Comparison of ENCODE assay signal across 9 cellular contexts in the genomic region with DNA sequence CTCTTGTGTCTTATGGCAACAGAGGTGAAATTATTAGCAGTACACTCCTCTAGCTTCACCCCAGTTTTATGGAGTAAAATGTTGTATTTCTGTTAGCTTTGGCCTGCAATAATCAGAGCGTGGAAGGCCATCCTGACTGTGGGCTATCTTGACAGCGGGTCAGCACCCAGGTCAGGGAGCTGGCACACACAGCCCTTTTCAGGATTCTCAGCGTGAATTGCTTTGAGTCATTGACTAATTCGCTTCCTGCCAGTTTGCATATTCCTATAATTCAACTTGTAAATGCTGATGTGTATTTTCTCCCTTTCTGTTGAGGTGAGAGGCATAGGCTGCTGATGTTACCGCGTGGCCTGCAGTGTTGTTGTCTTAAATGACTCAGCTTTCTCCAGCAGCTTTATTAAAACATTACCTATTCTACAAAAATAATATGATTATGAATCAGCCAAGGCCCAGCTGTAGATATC.
DNase-seq lines count a peak whose midpoint lies in the region; ATAC-seq, FAIRE-seq and TF ChIP-seq lines count a peak whose summit lies in the region.
"Had no signal": no experiment of that assay in that cellular context is flagged by ENCODE, and none has a peak within 500 bp of the region (broad histone marks: within the 10 kb centered on the region; RNA-seq: fewer than 3 reads in every experiment).

No MANE protein-coding gene starts in this region.

- no peak for TF ChIP-seq POLR2A in heart left ventricle (IDR thresholded peaks at IDR 0.05)

- H4K20me1 ChIP-seq in OCI-LY7 (ENCODE audit: insufficient read depth, low read length): no peaks in the 10 kb centered on the region

- H3K9me3 ChIP-seq in heart left ventricle (no peaks in the 10 kb centered on the region), upper lobe of right lung (no peaks in the 10 kb centered on the region), OCI-LY7 (ENCODE audit: low read length) (no peaks in the 10 kb centered on the region)
- H3K9me3 ChIP-seq: neutrophil had no signal

- no peak for TF ChIP-seq CTCF in heart left ventricle (IDR thresholded peaks at IDR 0.05)
- no peak for TF ChIP-seq CTCF in activated B cell treated with CpG ODN at 0.5 μM for 24 hours (IDR thresholded peaks at IDR 0.05)
- TF ChIP-seq CTCF in upper lobe of right lung (IDR thresholded peaks at IDR 0.05): no peak
- TF ChIP-seq CTCF in OCI-LY7 (conservative IDR thresholded peaks at IDR 0.05; ENCODE audit: low read length): no peak

- peaks cover 26 to 100% (median 97%) of the 10 kb centered on the region in 12 donors for H3K4me1 ChIP-seq in heart left ventricle
- peaks cover 44% of the 10 kb centered on the region for H3K4me1 ChIP-seq in upper lobe of right lung
- H3K4me1 ChIP-seq in OCI-LY7 (ENCODE audit: insufficient read depth, low read length, poor library complexity, severe bottlenecking): peaks cover 16% of the 10 kb centered on the region

- H3K27me3 Mint-ChIP-seq in activated B cell treated with CpG ODN at 0.5 μM for 24 hours: no peaks in the 10 kb centered on the region

- POLR2A ChIA-PET in activated B cell treated with CpG ODN at 0.5 μM for 24 hours (lab: Charles Lee): no interaction called here
- POLR2A ChIA-PET in OCI-LY7 (lab: Charles Lee): interaction anchor here (1.2 to 1.4 kb wide), 3 partner anchors 9 to 20 kb away, joined by 4 to 5 read pairs (median 5); no protein-coding TSS in a partner anchor

- H3K4me1 Mint-ChIP-seq in activated B cell treated with CpG ODN at 0.5 μM for 24 hours: peaks cover 29% of the 10 kb centered on the region

- H3K27me3 ChIP-seq in heart left ventricle: no peaks in the 10 kb centered on the region
- H3K27me3 ChIP-seq in upper lobe of right lung: no peaks in the 10 kb centered on the region
- H3K27me3 ChIP-seq: neutrophil had no signal

- no peaks in the 10 kb centered on the region for H3K9me2 ChIP-seq in OCI-LY7 (ENCODE audit: insufficient read depth, low read length)

- peaks cover 0 to 70% (median 54%) of the 10 kb centered on the region in 9 donors for H3K36me3 ChIP-seq in heart left ventricle
- peaks cover 45% of the 10 kb centered on the region for H3K36me3 ChIP-seq in upper lobe of right lung
- peaks cover 60% of the 10 kb centered on the region for H3K36me3 ChIP-seq in OCI-LY7 (ENCODE audit: insufficient read depth, low read length)

- H3K4me2 ChIP-seq in OCI-LY7 (ENCODE audit: low read length): no peak overlapping the region

- H3K4me3 ChIP-seq in heart left ventricle (no peak overlapping the region), upper lobe of right lung (no peak overlapping the region), OCI-LY7 (ENCODE audit: low read depth, low read length, poor library complexity, severe bottlenecking) (no peak overlapping the region)

- peaks cover 23% of the 10 kb centered on the region; the same call in 1 of the 2 replicates for H3K79me2 ChIP-seq in OCI-LY7 (ENCODE audit: insufficient read depth, low read depth, low read length)

- no peak overlapping the region for H3K4me3 Mint-ChIP-seq in activated B cell treated with CpG ODN at 0.5 μM for 24 hours

- BruUV-seq in OCI-LY7 (replicated peaks; lab: Mats Ljungman, UMichigan): no TSS peak

- H3K27ac Mint-ChIP-seq in activated B cell treated with CpG ODN at 0.5 μM for 24 hours: peak overlapping the region; percentile 3

- WGBS in heart left ventricle, 4 donors: 42 to 64% (median 52%) methylated on average over 6 of the region's 6 CpGs

- CTCF ChIA-PET in activated B cell treated with CpG ODN at 0.5 μM for 24 hours (lab: Charles Lee): no interaction called here
- CTCF ChIA-PET in OCI-LY7 (lab: Charles Lee; ENCODE audit: unreplicated experiment): no interaction called here

- ATAC-seq in heart left ventricle: peak in 1 of 4 donors; percentile 33
- no peak for ATAC-seq in Right ventricle myocardium inferior
- no peak for ATAC-seq in activated B cell treated with CpG ODN at 0.5 μM for 24 hours (ENCODE audit: low read depth)
- peak; percentile 17 for ATAC-seq in upper lobe of right lung

- peak; percentile 21 for FAIRE-seq in islet of Langerhans (lab: Jason Lieb, UNC)

- no peak overlapping the region for H2AFZ ChIP-seq in OCI-LY7 (ENCODE audit: low read length)

- H3K36me3 Mint-ChIP-seq in activated B cell treated with CpG ODN at 0.5 μM for 24 hours (ENCODE audit: low read depth): peaks cover 65% of the 10 kb centered on the region

- H3K27ac ChIP-seq in heart left ventricle (peak overlapping the region in 8 of 12 donors; percentile 32 to 60 (median 45)), upper lobe of right lung (no peak overlapping the region), OCI-LY7 (ENCODE audit: low read depth, low read length, poor library complexity, severe bottlenecking) (no peak overlapping the region)
- H3K27ac ChIP-seq: neutrophil had no signal

- intact Hi-C loops in heart left ventricle (cut with DNase I) (no loop called here), Right ventricle myocardium inferior (cut with DNase I) (loop anchor here (1.0 kb wide), 1 partner anchor 19 kb away; no protein-coding TSS in a partner anchor), activated B cell treated with CpG ODN at 0.5 μM for 24 hours (cut with micrococcal nuclease) (no loop called here), upper lobe of right lung (cut with DNase I) (no loop called here), OCI-LY7 (cut with micrococcal nuclease; ENCODE audit: unreplicated experiment) (no loop called here), head of caudate nucleus (cut with DNase I) (no loop called here)

- DNase-seq in heart left ventricle (peak in 1 of 5 donors; percentile 17), Right ventricle myocardium inferior (ENCODE audit: missing footprints) (no peak), activated B cell treated with CpG ODN at 0.5 μM for 24 hours (no peak), upper lobe of right lung (no peak), OCI-LY7 (ENCODE audit: low spot score) (no peak), head of caudate nucleus (no peak), COR-L47 (lab: John Stamatoyannopoulos, UW) (no peak)

- H3K9me3 Mint-ChIP-seq in activated B cell treated with CpG ODN at 0.5 μM for 24 hours: no peaks in the 10 kb centered on the region

Comparison
In these comparisons a context has a peak if more than half of its experiments do, and no peak if none do; other contexts are left out.
1. H3K27ac ChIP-seq: peak in heart left ventricle (8 of 12); none in upper lobe of right lung (single experiment) and OCI-LY7 (single experiment).